Comparison of ENCODE assay signal across 8 cellular contexts in the genomic region with DNA sequence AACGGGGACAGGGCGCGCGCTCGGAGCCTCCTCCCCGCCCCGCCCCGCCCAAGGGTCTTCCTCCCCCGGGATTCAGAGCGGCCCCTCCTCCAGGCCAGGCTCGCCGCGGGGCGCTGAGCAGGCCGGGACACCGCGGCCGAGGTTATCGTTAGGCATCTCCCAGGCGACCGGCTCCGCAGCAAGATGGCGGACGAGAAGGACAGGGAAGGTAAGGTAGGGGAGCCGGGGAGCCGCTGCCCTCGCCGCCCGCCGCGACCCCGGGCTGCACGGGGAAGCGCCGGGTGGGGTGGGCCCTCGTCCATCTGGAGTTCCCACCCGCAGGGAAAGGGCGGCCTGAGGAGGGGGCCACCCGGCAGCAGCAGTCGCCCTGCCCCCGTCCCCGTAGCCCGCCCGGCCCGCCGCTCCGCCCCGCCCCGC.
A peak's percentile ranks its signal among the peaks of the same experiment; 100 is the strongest.
DNase-seq lines count a peak whose midpoint lies in the region; ATAC-seq and TF ChIP-seq lines count a peak whose summit lies in the region.

No MANE protein-coding gene starts in this region.

- ATAC-seq in CD4-positive, alpha-beta T cell (ENCODE audit: poor library complexity) = peak; percentile 43
- ATAC-seq in GM19395 (IDR thresholded peaks at IDR 0.05; ENCODE audit: unreplicated experiment) (peak; percentile 69), HG03442 (IDR thresholded peaks at IDR 0.05; ENCODE audit: unreplicated experiment) (peak; percentile 64)

- 0% methylated on average over 16 of the region's 49 CpGs for WGBS in esophagus muscularis mucosa

- no peaks in the 10 kb centered on the region for H3K27me3 ChIP-seq in CD4-positive, alpha-beta T cell (ENCODE audit: control insufficient read depth, insufficient read depth, low read length)
- H3K27me3 ChIP-seq in esophagus muscularis mucosa = peaks cover 0 to 6% (median 0%) of the 10 kb centered on the region in 4 donors

- no peaks in the 10 kb centered on the region for H3K36me3 ChIP-seq in esophagus muscularis mucosa

- H3K27ac ChIP-seq in CD4-positive, alpha-beta T cell (ENCODE audit: low read depth, low read length) = peak overlapping the region; percentile 100
- peak overlapping the region; percentile 96 to 100 (median 100) for H3K27ac ChIP-seq in esophagus muscularis mucosa (replicated peaks in 1 of 4)

- DNase-seq in CD4-positive, alpha-beta T cell = peak in 3 of 10 experiments; percentile 53 to 73 (median 64)
- peak; percentile 34 for DNase-seq in NCI-H524 treated with DMSO at 0.1 percent for 48 hours (lab: John Stamatoyannopoulos, UW)
- DNase-seq in activated CD8-positive, alpha-beta memory T cell treated with anti-CD3 and anti-CD28 coated beads for 24 hours = peak; percentile 90
- peak; percentile 95 for DNase-seq in esophagus muscularis mucosa (ENCODE audit: extremely low spot score)
- DNase-seq in nephron progenitor cell = peak; percentile 80
- peak; percentile 87 for DNase-seq in type B pancreatic cell (ENCODE audit: extremely low spot score, unreplicated experiment)

- no peaks in the 10 kb centered on the region for H3K9me3 ChIP-seq in CD4-positive, alpha-beta T cell (ENCODE audit: control insufficient read depth, low read length)
- no peaks in the 10 kb centered on the region for H3K9me3 ChIP-seq in esophagus muscularis mucosa

- H3K4me1 ChIP-seq in esophagus muscularis mucosa = peaks cover 21 to 27% (median 25%) of the 10 kb centered on the region in 4 donors

- peak; percentile 62 for TF ChIP-seq POLR2A in esophagus muscularis mucosa (IDR thresholded peaks at IDR 0.05; ENCODE audit: low read depth)

- H3K27ac Mint-ChIP-seq in CD4-positive, alpha-beta T cell = peak overlapping the region; percentile 100
- H3K27ac Mint-ChIP-seq in nephron progenitor cell (peak overlapping the region; percentile 93), type B pancreatic cell (peak overlapping the region; percentile 100)

- TF ChIP-seq EP300 in esophagus muscularis mucosa (IDR thresholded peaks at IDR 0.05) = no peak

- intact Hi-C loops in CD4-positive, alpha-beta T cell (cut with DNase I, micrococcal nuclease) = loop anchor here (1.0 to 10.0 kb wide), 8 partner anchors 72 to 675 kb away; a partner anchor contains a TSS
- intact Hi-C loops in esophagus muscularis mucosa (cut with DNase I) = loop anchor here (2.0 kb wide), 2 partner anchors 105 to 135 kb away; a partner anchor contains a TSS

- POLR2A ChIA-PET in CD4-positive, alpha-beta T cell (lab: Charles Lee) = interaction anchor here (0.7 to 8.5 kb wide), 13 partner anchors 25 to 1715 kb away, joined by 3 to 354 read pairs (median 8); a partner anchor contains a TSS

- H3K27me3 Mint-ChIP-seq in CD4-positive, alpha-beta T cell = no peaks in the 10 kb centered on the region
- H3K27me3 Mint-ChIP-seq in nephron progenitor cell (ENCODE audit: low read depth, poor library complexity) = no peaks in the 10 kb centered on the region
- H3K27me3 Mint-ChIP-seq in type B pancreatic cell = no peaks in the 10 kb centered on the region

- peaks cover 30% of the 10 kb centered on the region for H3K4me1 Mint-ChIP-seq in CD4-positive, alpha-beta T cell (ENCODE audit: low read depth)
- H3K4me1 Mint-ChIP-seq in nephron progenitor cell (peaks cover 40% of the 10 kb centered on the region), type B pancreatic cell (ENCODE audit: unreplicated experiment) (peaks cover 14% of the 10 kb centered on the region)

- H3K36me3 Mint-ChIP-seq in CD4-positive, alpha-beta T cell (ENCODE audit: low read depth) = peaks cover 18% of the 10 kb centered on the region
- H3K36me3 Mint-ChIP-seq in nephron progenitor cell (ENCODE audit: low read depth) (peaks cover 23% of the 10 kb centered on the region), type B pancreatic cell (no peaks in the 10 kb centered on the region)

- CTCF ChIA-PET in CD4-positive, alpha-beta T cell (lab: Charles Lee) = interaction anchor here (0.8 to 1.4 kb wide), 5 partner anchors 104 to 169 kb away, joined by 3 to 8 read pairs (median 5); no protein-coding TSS in a partner anchor

- peak overlapping the region; percentile 95 for H3K4me3 Mint-ChIP-seq in CD4-positive, alpha-beta T cell
- H3K4me3 Mint-ChIP-seq in nephron progenitor cell (peak overlapping the region; percentile 97), type B pancreatic cell (peak overlapping the region; percentile 92)

- H3K9me3 Mint-ChIP-seq in CD4-positive, alpha-beta T cell = no peaks in the 10 kb centered on the region
- no peaks in the 10 kb centered on the region for H3K9me3 Mint-ChIP-seq in nephron progenitor cell
- H3K9me3 Mint-ChIP-seq in type B pancreatic cell = no peaks in the 10 kb centered on the region

- H3K4me3 ChIP-seq in esophagus muscularis mucosa = peak overlapping the region; percentile 82 to 89 (median 88)

- TF ChIP-seq CTCF in CD4-positive, alpha-beta T cell (IDR thresholded peaks at IDR 0.05) = no peak
- TF ChIP-seq CTCF in esophagus muscularis mucosa (IDR thresholded peaks at IDR 0.05) (no peak), nephron progenitor cell (IDR thresholded peaks at IDR 0.05) (no peak), type B pancreatic cell (conservative IDR thresholded peaks at IDR 0.05) (no peak)
